21 cellular contexts compared by ENCODE assay signal in genomic region chr1:228397966-228398365, GRCh38. TPM values are rescaled to one million over a fixed set of nuclear protein-coding genes. Genes with fewer than 3 reads are reported as not detected.
DNase-seq lines count a peak whose midpoint lies in the region; ATAC-seq and TF ChIP-seq lines count a peak whose summit lies in the region.
"Had no signal": no experiment of that assay in that cellular context is flagged by ENCODE, and none has a peak within 500 bp of the region (broad histone marks: within the 10 kb centered on the region; RNA-seq: fewer than 3 reads in every experiment).

No MANE protein-coding gene starts in this region.

- peaks cover 20% of the 10 kb centered on the region for H3K4me1 Mint-ChIP-seq in activated T-cell treated with anti-CD3 and anti-CD28 coated beads, Interleukin-2, amount 50 U/mL, for 72 hours (ENCODE audit: low read depth)
- peaks cover 33% of the 10 kb centered on the region for H3K4me1 Mint-ChIP-seq in activated T-cell treated with anti-CD3 and anti-CD28 coated beads, Interleukin-2, amount 50 U/mL, for 24 hours (ENCODE audit: low read depth)
- H3K4me1 Mint-ChIP-seq in CD8-positive, alpha-beta T cell (ENCODE audit: low read depth), result peaks cover 28% of the 10 kb centered on the region
- H3K4me1 Mint-ChIP-seq in activated T-helper 17 cell treated with anti-CD3 and anti-CD28 coated beads, Interleukin-2, amount 50 U/mL, for 72 hours, result peaks cover 17% of the 10 kb centered on the region
- H3K4me1 Mint-ChIP-seq in Calu3 (ENCODE audit: low read depth, unreplicated experiment), result peaks cover 29% of the 10 kb centered on the region

- H3K9me3 Mint-ChIP-seq in activated T-cell treated with anti-CD3 and anti-CD28 coated beads, Interleukin-2, amount 50 U/mL, for 72 hours, result no peaks in the 10 kb centered on the region
- no peaks in the 10 kb centered on the region for H3K9me3 Mint-ChIP-seq in activated T-cell treated with anti-CD3 and anti-CD28 coated beads, Interleukin-2, amount 50 U/mL, for 24 hours
- H3K9me3 Mint-ChIP-seq in CD8-positive, alpha-beta T cell, result no peaks in the 10 kb centered on the region
- no peaks in the 10 kb centered on the region for H3K9me3 Mint-ChIP-seq in activated T-helper 17 cell treated with anti-CD3 and anti-CD28 coated beads, Interleukin-2, amount 50 U/mL, for 72 hours
- H3K9me3 Mint-ChIP-seq in Calu3 (ENCODE audit: low read depth, unreplicated experiment), result no peaks in the 10 kb centered on the region
- H3K9me3 Mint-ChIP-seq: GM23338, IgD-negative memory B cell had no signal

- peaks cover 40% of the 10 kb centered on the region for H3K79me2 ChIP-seq in osteoblast (ENCODE audit: insufficient read depth, low read length)

- ATAC-seq in activated T-cell treated with anti-CD3 and anti-CD28 coated beads, Interleukin-2, amount 50 U/mL, for 72 hours (replicated peaks in 1 of 2), result no peak
- no peak for ATAC-seq in CD8-positive, alpha-beta T cell
- no peak for ATAC-seq in activated T-helper 17 cell treated with anti-CD3 and anti-CD28 coated beads, Interleukin-2, amount 50 U/mL, for 72 hours (replicated peaks)
- ATAC-seq in GM21515 (IDR thresholded peaks at IDR 0.05; ENCODE audit: unreplicated experiment), result no peak
- ATAC-seq: GM12878, GM23338 had no signal

- H3K4me3 ChIP-seq in CD8-positive, alpha-beta T cell (ENCODE audit: low read depth, low read length), result no peak overlapping the region
- H3K4me3 ChIP-seq in osteoblast (ENCODE audit: insufficient read depth, low read length), result no peak overlapping the region
- H3K4me3 ChIP-seq: GM12878, GM23338 had no signal

- TF ChIP-seq CTCF in CD8-positive, alpha-beta T cell (IDR thresholded peaks at IDR 0.05), result no peak
- no peak for TF ChIP-seq CTCF in osteoblast (IDR thresholded peaks at IDR 0.05; ENCODE audit: extremely low read depth, low read depth, low read length)
- no peak for TF ChIP-seq CTCF in Calu3 (IDR thresholded peaks at IDR 0.05; ENCODE audit: unreplicated experiment)

- POLR2A ChIA-PET in CD8-positive, alpha-beta T cell (lab: Charles Lee), result interaction anchor here (0.7 kb wide), 1 partner anchor 8 kb away, joined by 3 read pairs; no protein-coding TSS in a partner anchor

- no TSS peak for BruUV-seq in Calu3 (replicated peaks; lab: Mats Ljungman, UMichigan)

- no peak overlapping the region for H3K4me3 Mint-ChIP-seq in activated T-cell treated with anti-CD3 and anti-CD28 coated beads, Interleukin-2, amount 50 U/mL, for 72 hours
- no peak overlapping the region for H3K4me3 Mint-ChIP-seq in activated T-cell treated with anti-CD3 and anti-CD28 coated beads, Interleukin-2, amount 50 U/mL, for 24 hours
- H3K4me3 Mint-ChIP-seq in CD8-positive, alpha-beta T cell, result no peak overlapping the region
- no peak overlapping the region for H3K4me3 Mint-ChIP-seq in activated T-helper 17 cell treated with anti-CD3 and anti-CD28 coated beads, Interleukin-2, amount 50 U/mL, for 72 hours
- no peak overlapping the region for H3K4me3 Mint-ChIP-seq in Calu3 (ENCODE audit: low read depth, unreplicated experiment)
- H3K4me3 Mint-ChIP-seq: CD14-positive monocyte, GM23338, IgD-negative memory B cell had no signal

- H2AFZ ChIP-seq in osteoblast (ENCODE audit: low read length), result no peak overlapping the region
- H2AFZ ChIP-seq: GM23338 had no signal

- no peaks in the 10 kb centered on the region for H3K27me3 ChIP-seq in CD8-positive, alpha-beta T cell (ENCODE audit: insufficient read depth, low read length)
- no peaks in the 10 kb centered on the region for H3K27me3 ChIP-seq in osteoblast (ENCODE audit: insufficient read depth, low read length)

- no peaks in the 10 kb centered on the region for H3K27me3 Mint-ChIP-seq in activated T-cell treated with anti-CD3 and anti-CD28 coated beads, Interleukin-2, amount 50 U/mL, for 72 hours (ENCODE audit: low read depth)
- no peaks in the 10 kb centered on the region for H3K27me3 Mint-ChIP-seq in activated T-cell treated with anti-CD3 and anti-CD28 coated beads, Interleukin-2, amount 50 U/mL, for 24 hours
- H3K27me3 Mint-ChIP-seq in CD8-positive, alpha-beta T cell (ENCODE audit: low read depth), result no peaks in the 10 kb centered on the region
- H3K27me3 Mint-ChIP-seq in activated T-helper 17 cell treated with anti-CD3 and anti-CD28 coated beads, Interleukin-2, amount 50 U/mL, for 72 hours, result no peaks in the 10 kb centered on the region
- H3K27me3 Mint-ChIP-seq in Calu3 (ENCODE audit: unreplicated experiment), result no peaks in the 10 kb centered on the region
- H3K27me3 Mint-ChIP-seq: IgD-negative memory B cell had no signal

- no peak overlapping the region for H3K4me2 ChIP-seq in osteoblast (ENCODE audit: insufficient read depth, low read length)
- H3K4me2 ChIP-seq: GM23338 had no signal

- CTCF ChIA-PET in CD8-positive, alpha-beta T cell (lab: Charles Lee), result interaction anchor here (1.5 kb wide), 1 partner anchor 267 kb away, joined by 4 read pairs; no protein-coding TSS in a partner anchor
- CTCF ChIA-PET in Calu3 (lab: Charles Lee), result no interaction called here

- H3K36me3 Mint-ChIP-seq in activated T-cell treated with anti-CD3 and anti-CD28 coated beads, Interleukin-2, amount 50 U/mL, for 72 hours (ENCODE audit: insufficient read depth in 2 of 2), result peaks cover 3 to 4% of the 10 kb centered on the region in 2 donors
- H3K36me3 Mint-ChIP-seq in activated T-cell treated with anti-CD3 and anti-CD28 coated beads, Interleukin-2, amount 50 U/mL, for 24 hours (ENCODE audit: low read depth), result peaks cover 94% of the 10 kb centered on the region
- H3K36me3 Mint-ChIP-seq in CD8-positive, alpha-beta T cell, result peaks cover 78% of the 10 kb centered on the region
- peaks cover 86% of the 10 kb centered on the region for H3K36me3 Mint-ChIP-seq in activated T-helper 17 cell treated with anti-CD3 and anti-CD28 coated beads, Interleukin-2, amount 50 U/mL, for 72 hours (ENCODE audit: low read depth)
- H3K36me3 Mint-ChIP-seq in Calu3 (ENCODE audit: insufficient read depth, unreplicated experiment), result peaks cover 77% of the 10 kb centered on the region

- H3K36me3 ChIP-seq in CD8-positive, alpha-beta T cell (ENCODE audit: insufficient read depth, low read length), result peaks cover 23% of the 10 kb centered on the region
- peaks cover 38% of the 10 kb centered on the region for H3K36me3 ChIP-seq in osteoblast (ENCODE audit: insufficient read depth, low read length)

- no peak for DNase-seq in activated T-cell treated with anti-CD3 and anti-CD28 coated beads, Interleukin-2, amount 50 U/mL, for 72 hours
- DNase-seq in activated T-cell treated with anti-CD3 and anti-CD28 coated beads, Interleukin-2, amount 50 U/mL, for 24 hours, result no peak
- no peak for DNase-seq in CD8-positive, alpha-beta T cell
- DNase-seq in osteoblast (ENCODE audit: insufficient read length, low spot score, missing footprints), result peak; percentile 55
- DNase-seq in SW 1271 (lab: John Stamatoyannopoulos, UW), result no peak
- DNase-seq in Calu3, result no peak
- DNase-seq: DMS79, MV-4-11, NCI-H1436 treated with DMSO at 0.1 percent for 48 hours, NCI-H2081, NCI-H524 had no signal

- H3K27ac Mint-ChIP-seq in activated T-cell treated with anti-CD3 and anti-CD28 coated beads, Interleukin-2, amount 50 U/mL, for 72 hours, result peak overlapping the region; percentile 18
- no peak overlapping the region for H3K27ac Mint-ChIP-seq in activated T-cell treated with anti-CD3 and anti-CD28 coated beads, Interleukin-2, amount 50 U/mL, for 24 hours
- H3K27ac Mint-ChIP-seq in CD8-positive, alpha-beta T cell, result peak overlapping the region; percentile 25
- peak overlapping the region; percentile 27 for H3K27ac Mint-ChIP-seq in activated T-helper 17 cell treated with anti-CD3 and anti-CD28 coated beads, Interleukin-2, amount 50 U/mL, for 72 hours
- H3K27ac Mint-ChIP-seq in Calu3 (ENCODE audit: unreplicated experiment), result no peak overlapping the region
- H3K27ac Mint-ChIP-seq: GM23338 had no signal

- H3K4me1 ChIP-seq in CD8-positive, alpha-beta T cell (ENCODE audit: insufficient read depth, low read length), result peaks cover 4% of the 10 kb centered on the region
- peaks cover 8% of the 10 kb centered on the region for H3K4me1 ChIP-seq in osteoblast (ENCODE audit: insufficient read depth, low read length)

- H3K27ac ChIP-seq in CD8-positive, alpha-beta T cell (ENCODE audit: low read depth, low read length), result no peak overlapping the region
- H3K27ac ChIP-seq in osteoblast (ENCODE audit: low read depth, low read length), result no peak overlapping the region

- peaks cover 32% of the 10 kb centered on the region for H4K20me1 ChIP-seq in osteoblast (ENCODE audit: insufficient read depth, low read length)

- H3K9me3 ChIP-seq in CD8-positive, alpha-beta T cell (ENCODE audit: low read length), result no peaks in the 10 kb centered on the region
- no peaks in the 10 kb centered on the region for H3K9me3 ChIP-seq in osteoblast (ENCODE audit: low read depth, low read length)

- intact Hi-C loops in CD8-positive, alpha-beta T cell (cut with DNase I, micrococcal nuclease), result no loop called here
- intact Hi-C loops in Calu3 (cut with micrococcal nuclease; ENCODE audit: unreplicated experiment), result loop anchor here (10.0 kb wide), 1 partner anchor 263 kb away; no protein-coding TSS in a partner anchor

RNA-seq across cellular contexts. Expression of gene TRIM11, which starts 8.7 kb away (rescaled TPM):
- 10 to 100 TPM; 43.5 to 51.4 TPM for total RNA-seq in activated T-cell treated with anti-CD3 and anti-CD28 coated beads, Interleukin-2, amount 50 U/mL, for 72 hours
- 10 to 100 TPM; 36.6 to 40.3 TPM for total RNA-seq in CD8-positive, alpha-beta T cell
- 10 to 100 TPM; 41.7 to 48.6 TPM for total RNA-seq in activated T-helper 17 cell treated with anti-CD3 and anti-CD28 coated beads, Interleukin-2, amount 50 U/mL, for 72 hours
- total RNA-seq in osteoblast (22.1 and 25.7 TPM in 2 replicates), Calu3 (2022) (62.9 and 68.2 TPM in 2 replicates)

RNA-seq across cellular contexts. Expression of gene TRIM17, which starts 18.7 kb away (rescaled TPM):
- total RNA-seq in activated T-cell treated with anti-CD3 and anti-CD28 coated beads, Interleukin-2, amount 50 U/mL, for 72 hours, result 1 to 10 TPM; 1.6 to 6.2 TPM
- 1 to 10 TPM; 1.1 to 1.4 TPM for total RNA-seq in CD8-positive, alpha-beta T cell
- total RNA-seq in activated T-helper 17 cell treated with anti-CD3 and anti-CD28 coated beads, Interleukin-2, amount 50 U/mL, for 72 hours, result 1 to 10 TPM; 1.7 to 1.9 TPM
- total RNA-seq in osteoblast (under 0.01 TPM in 1 of 2 replicates, not detected in the other), Calu3 (2022) (2.3 and 3.8 TPM in 2 replicates)
- total RNA-seq: G401, GM12878, HT1080, LHCN-M2, RPMI7951 had no signal

Comparison
In these comparisons a context has a peak if more than half of its experiments do, and no peak if none do; other contexts are left out.
1. H3K27ac Mint-ChIP-seq: peak in activated T-cell treated with anti-CD3 and anti-CD28 coated beads, Interleukin-2, amount 50 U/mL, for 72 hours (single experiment), CD8-positive, alpha-beta T cell (single experiment) and activated T-helper 17 cell treated with anti-CD3 and anti-CD28 coated beads, Interleukin-2, amount 50 U/mL, for 72 hours (single experiment); none in activated T-cell treated with anti-CD3 and anti-CD28 coated beads, Interleukin-2, amount 50 U/mL, for 24 hours (single experiment) and Calu3 (single experiment).